ENCODE assay signal across 19 cellular contexts in the genomic region with DNA sequence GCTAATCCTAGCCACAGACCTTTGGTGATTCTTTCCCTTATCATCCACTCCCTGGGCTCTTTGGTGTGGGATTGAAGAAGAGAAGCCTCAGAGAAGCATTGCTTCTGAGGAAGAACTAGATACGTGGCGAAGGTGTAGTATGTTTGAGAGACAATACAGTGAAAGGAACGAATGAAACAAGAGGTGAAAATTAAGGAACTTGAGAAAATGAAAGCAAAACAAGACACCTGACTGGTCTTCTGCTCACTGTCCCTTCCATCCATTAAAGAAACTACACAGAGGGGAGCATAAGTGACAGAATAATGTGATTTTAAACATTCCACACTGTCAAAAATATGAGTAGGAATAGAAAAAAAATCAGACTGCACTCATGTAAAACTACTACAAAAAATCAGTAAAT.
DNase-seq lines count a peak whose midpoint lies in the region; ATAC-seq and TF ChIP-seq lines count a peak whose summit lies in the region.
"Had no signal": no experiment of that assay in that cellular context is flagged by ENCODE, and none has a peak within 500 bp of the region (broad histone marks: within the 10 kb centered on the region; RNA-seq: fewer than 3 reads in every experiment).

No MANE protein-coding gene starts in this region.

- H3K4me2 ChIP-seq in MM.1S (ENCODE audit: low read depth, low read length) (peak overlapping the region; percentile 80), mammary epithelial cell (ENCODE audit: insufficient read depth, low read depth, low read length) (no peak overlapping the region)

- 67% methylated on average over 3 of the region's 3 CpGs for WGBS in mammary epithelial cell (ENCODE audit: low coverage, missing lambda C conversion rate)

- dilution Hi-C loops in mammary epithelial cell (cut with HindIII; ENCODE audit: low sequenced_read_pairs): no loop called here

- H2AFZ ChIP-seq in MM.1S (ENCODE audit: low read length) (peak overlapping the region; percentile 92), mammary epithelial cell (ENCODE audit: low read depth, low read length) (peak overlapping the region; percentile 21)

- H3K79me2 ChIP-seq in MM.1S (ENCODE audit: low read length) (no peaks in the 10 kb centered on the region), mammary epithelial cell (ENCODE audit: insufficient read depth, low read length) (no peaks in the 10 kb centered on the region)

- H3K9ac ChIP-seq in MM.1S (ENCODE audit: low read length) (peak overlapping the region; percentile 44; the same call in 1 of the 2 replicates), mammary epithelial cell (ENCODE audit: insufficient read depth, low read length) (no peak overlapping the region)

- no peaks in the 10 kb centered on the region for H3K36me3 ChIP-seq in MM.1S (replicated peaks; ENCODE audit: insufficient read depth, low read length)
- no peaks in the 10 kb centered on the region for H3K36me3 ChIP-seq in mammary epithelial cell (ENCODE audit: insufficient read depth, low read length)

- intact Hi-C loops in mammary epithelial cell (cut with micrococcal nuclease): no loop called here

- H3K27me3 ChIP-seq in MM.1S (replicated peaks; ENCODE audit: insufficient read depth, low read length): no peaks in the 10 kb centered on the region
- H3K27me3 ChIP-seq in mammary epithelial cell (ENCODE audit: insufficient read depth, low read length): no peaks in the 10 kb centered on the region

- no peaks in the 10 kb centered on the region for H3K9me2 ChIP-seq in MM.1S (replicated peaks; ENCODE audit: insufficient read depth, low read length)

- H4K20me1 ChIP-seq in MM.1S (ENCODE audit: insufficient read depth, low read length): no peaks in the 10 kb centered on the region
- no peaks in the 10 kb centered on the region for H4K20me1 ChIP-seq in mammary epithelial cell (ENCODE audit: insufficient read depth, low read length)

- H3K9me3 ChIP-seq in MM.1S (replicated peaks; ENCODE audit: insufficient read depth, low read length) (no peaks in the 10 kb centered on the region), mammary epithelial cell (replicated peaks; ENCODE audit: insufficient read depth, low read length) (peaks cover 2% of the 10 kb centered on the region)

- TF ChIP-seq CTCF in MM.1S (IDR thresholded peaks at IDR 0.05; ENCODE audit: low read length) (no peak), mammary epithelial cell (conservative IDR thresholded peaks at IDR 0.05 in 1 of 2, IDR thresholded peaks at IDR 0.05 in 1 of 2; ENCODE audit: extremely low read depth in 1 of 2, insufficient read depth in 1 of 2, low read depth in 1 of 2, low read length in 2 of 2) (no peak)

- H3K27ac ChIP-seq in MM.1S (ENCODE audit: low read length) (peak overlapping the region; percentile 44; the same call in 1 of the 2 replicates), mammary epithelial cell (ENCODE audit: insufficient read depth, low read depth, low read length) (no peak overlapping the region)
- H3K27ac ChIP-seq: C4-2B, HL-60 had no signal

- H3K4me1 ChIP-seq in MM.1S (ENCODE audit: low read length) (peaks cover 8% of the 10 kb centered on the region; the same call in 1 of the 2 replicates), mammary epithelial cell (ENCODE audit: insufficient read depth, low read length) (no peaks in the 10 kb centered on the region)

- CTCF ChIA-PET in mammary epithelial cell (lab: Charles Lee; ENCODE audit: low non-redundant PET): no interaction called here

- ATAC-seq in GM18508 (IDR thresholded peaks at IDR 0.05; ENCODE audit: insufficient read depth, unreplicated experiment) (peak; percentile 50), GM21786 (IDR thresholded peaks at IDR 0.05; ENCODE audit: unreplicated experiment) (peak; percentile 61)

- in situ Hi-C loops in mammary epithelial cell (cut with MboI; ENCODE audit: low sequenced_read_pairs in 2 of 2): no loop called here

- DNase-seq in MM.1S (peak; percentile 40), mammary epithelial cell (no peak), cerebellar cortex (ENCODE audit: low spot score) (no peak), NCI-H510A treated with DMSO at 0.1 percent for 48 hours (lab: John Stamatoyannopoulos, UW) (no peak)
- no peak for DNase-seq in stimulated activated CD4-positive, alpha-beta T cell treated with anti-CD3 and anti-CD28 coated beads, Interleukin-4, amount 100 ng/mL, for 24 hours
- DNase-seq: ACHN, AML-193, DMS79 treated with DMSO at 0.1 percent for 48 hours, Kasumi-1, NCI-H1105, NCI-H1694 treated with DMSO at 0.1 percent for 48 hours, NCI-H2227 treated with DMSO at 0.1 percent for 48 hours, NCI-H524, NCI-H82, Right ventricle myocardium superior had no signal

- no TSS peak for BruUV-seq in mammary epithelial cell (replicated peaks; lab: Mats Ljungman, UMichigan)

- H3K4me3 ChIP-seq in MM.1S (ENCODE audit: low read length) (peak overlapping the region; percentile 71), mammary epithelial cell (replicated peaks in 1 of 3; ENCODE audit: insufficient read depth in 1 of 3, low read depth in 2 of 3, low read length in 3 of 3) (no peak overlapping the region)

- H3F3A ChIP-seq in MM.1S (ENCODE audit: insufficient read depth, low read length): no peaks in the 10 kb centered on the region
